Comparison of ENCODE assay signal across 1 cellular context in genomic region chr16:75225678-75226515, GRCh38.
TF ChIP-seq lines count a peak whose summit lies in the region.

No MANE protein-coding gene starts in this region.

TF ChIP-seq in GM23338, 12 proteins besides CTCF, POLR2A, EP300 and RAD21 (continued from another document):
- TF ChIP-seq JUNB (IDR thresholded peaks at IDR 0.05; ENCODE audit: unreplicated experiment): no peak
- no peak for TF ChIP-seq STAT1 (IDR thresholded peaks at IDR 0.05; ENCODE audit: unreplicated experiment)
- no peak for TF ChIP-seq ETS1 (IDR thresholded peaks at IDR 0.05)
- TF ChIP-seq ZNF331 (CRISPR knock-in tag; IDR thresholded peaks at IDR 0.05; ENCODE audit: low read depth): no peak
TF ChIP-seq in GM23338: peak in this region for 0.
